Comparison of ENCODE assay signal across 8 cellular contexts in the genomic region with DNA sequence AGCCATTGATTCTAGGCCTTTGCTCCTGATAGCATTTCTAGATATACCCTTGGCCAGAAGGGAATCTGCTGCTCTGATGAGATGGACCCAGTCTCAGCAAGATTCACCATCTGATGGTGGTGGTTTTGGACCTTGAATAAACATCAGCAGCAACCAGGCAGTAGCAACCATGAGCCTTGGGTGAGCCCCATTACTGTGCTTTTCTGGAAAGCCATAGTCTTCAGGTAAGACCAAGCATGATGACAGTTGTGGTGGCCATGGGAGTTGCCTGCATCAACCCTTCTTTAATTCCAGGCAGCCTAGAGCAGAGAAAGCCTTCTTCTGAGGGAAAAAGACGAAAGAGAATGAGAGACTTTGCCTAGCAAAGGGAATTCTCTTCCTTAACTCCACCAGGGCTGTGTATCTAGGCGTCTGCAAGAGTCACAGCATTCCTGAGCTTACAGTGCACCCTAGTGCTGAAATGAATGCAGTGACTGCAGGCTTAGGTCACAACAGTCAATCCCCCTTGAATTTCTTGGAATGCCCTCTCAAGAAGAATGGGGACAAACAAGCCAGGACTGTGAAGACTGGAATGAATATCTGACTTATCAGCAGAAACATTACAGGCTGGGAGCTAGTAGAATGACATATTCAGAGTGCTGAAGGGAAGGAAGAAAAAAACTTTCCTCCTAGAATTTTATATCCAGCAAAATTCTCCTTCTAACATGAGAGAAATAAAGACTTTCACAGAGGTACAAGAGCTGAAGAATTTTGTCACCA.
DNase-seq lines count a peak whose midpoint lies in the region; ATAC-seq, FAIRE-seq and TF ChIP-seq lines count a peak whose summit lies in the region.

No MANE protein-coding gene starts in this region.

- H3K4me3 ChIP-seq in MG63 (no peak overlapping the region), astrocyte (ENCODE audit: insufficient read depth, low read depth, low read length) (no peak overlapping the region), neural progenitor cell (no peak overlapping the region)

- H4K20me1 ChIP-seq in astrocyte (ENCODE audit: insufficient read depth, low read length) (no peaks in the 10 kb centered on the region), neural progenitor cell (ENCODE audit: low read depth) (no peaks in the 10 kb centered on the region)

- H3K27ac ChIP-seq in astrocyte (ENCODE audit: low read depth, low read length) (no peak overlapping the region), neural progenitor cell (no peak overlapping the region)

- H3F3A ChIP-seq in neural progenitor cell (ENCODE audit: low read depth): peaks cover under 1% of the 10 kb centered on the region

- H3K4me3 Mint-ChIP-seq in astrocyte (ENCODE audit: unreplicated experiment) (no peak overlapping the region), neural progenitor cell (no peak overlapping the region)

- peak; percentile 62 for DNase-seq in D341Med (ENCODE audit: low spot score)
- peak; percentile 23 for DNase-seq in MG63
- DNase-seq in astrocyte (ENCODE audit: low read depth): peak; percentile 17
- DNase-seq in neural progenitor cell (ENCODE audit: low spot score): peak; percentile 88
- DNase-seq in activated T-cell treated with anti-CD3 and anti-CD28 coated beads, Interleukin-2, amount 50 U/mL, for 48 hours: no peak

- ATAC-seq in GM21529 (IDR thresholded peaks at IDR 0.05; ENCODE audit: unreplicated experiment) (peak; percentile 64), GM18517 (IDR thresholded peaks at IDR 0.05; ENCODE audit: unreplicated experiment) (no peak), HG03108 (IDR thresholded peaks at IDR 0.05; ENCODE audit: unreplicated experiment) (no peak)

- H3K4me2 ChIP-seq in astrocyte (ENCODE audit: low read length) (no peak overlapping the region), neural progenitor cell (no peak overlapping the region)

- H3K36me3 Mint-ChIP-seq in astrocyte (ENCODE audit: low read depth, unreplicated experiment) (no peaks in the 10 kb centered on the region), neural progenitor cell (no peaks in the 10 kb centered on the region)

- H2AFZ ChIP-seq in astrocyte (ENCODE audit: low read depth, low read length) (no peak overlapping the region), neural progenitor cell (replicated peaks) (peak overlapping the region; percentile 97)

- H3K4me1 ChIP-seq in astrocyte (ENCODE audit: insufficient read depth, low read length): no peaks in the 10 kb centered on the region
- peaks cover 6% of the 10 kb centered on the region for H3K4me1 ChIP-seq in neural progenitor cell

- no peaks in the 10 kb centered on the region for H3K27me3 Mint-ChIP-seq in astrocyte (ENCODE audit: low read depth, unreplicated experiment)
- H3K27me3 Mint-ChIP-seq in neural progenitor cell (ENCODE audit: insufficient read depth, low read depth): no peaks in the 10 kb centered on the region

- FAIRE-seq in astrocyte (lab: Jason Lieb, UNC): no peak

- peak; percentile 58 for TF ChIP-seq CTCF in astrocyte (IDR thresholded peaks at IDR 0.05; ENCODE audit: insufficient read depth, low read depth, low read length)
- peak; percentile 79 for TF ChIP-seq CTCF in neural progenitor cell (IDR thresholded peaks at IDR 0.05)

- H3K9ac ChIP-seq in astrocyte (ENCODE audit: low read length) (no peak overlapping the region), neural progenitor cell (no peak overlapping the region)

- no peaks in the 10 kb centered on the region for H3K27me3 ChIP-seq in MG63
- no peaks in the 10 kb centered on the region for H3K27me3 ChIP-seq in astrocyte (ENCODE audit: insufficient read depth, low read length)
- H3K27me3 ChIP-seq in neural progenitor cell: no peaks in the 10 kb centered on the region

- no peaks in the 10 kb centered on the region for H3K9me3 ChIP-seq in MG63
- no peaks in the 10 kb centered on the region for H3K9me3 ChIP-seq in astrocyte (ENCODE audit: insufficient read depth, low read depth, low read length)
- no peaks in the 10 kb centered on the region for H3K9me3 ChIP-seq in neural progenitor cell (ENCODE audit: low read depth)

- no peaks in the 10 kb centered on the region for H3K36me3 ChIP-seq in MG63
- H3K36me3 ChIP-seq in astrocyte (ENCODE audit: insufficient read depth, low read length): no peaks in the 10 kb centered on the region
- H3K36me3 ChIP-seq in neural progenitor cell: no peaks in the 10 kb centered on the region

- no peak overlapping the region for H3K27ac Mint-ChIP-seq in astrocyte (ENCODE audit: unreplicated experiment)
- no peak overlapping the region for H3K27ac Mint-ChIP-seq in neural progenitor cell

- H3K79me2 ChIP-seq in astrocyte (ENCODE audit: insufficient read depth, low read length) (no peaks in the 10 kb centered on the region), neural progenitor cell (ENCODE audit: low read depth) (no peaks in the 10 kb centered on the region)

- no peaks in the 10 kb centered on the region for H3K9me3 Mint-ChIP-seq in astrocyte (ENCODE audit: unreplicated experiment)
- no peaks in the 10 kb centered on the region for H3K9me3 Mint-ChIP-seq in neural progenitor cell

- H3K4me1 Mint-ChIP-seq in astrocyte (ENCODE audit: low read depth, unreplicated experiment) (no peaks in the 10 kb centered on the region), neural progenitor cell (no peaks in the 10 kb centered on the region)

Comparison
In these comparisons a context has a peak if more than half of its experiments do, and no peak if none do; other contexts are left out.
1. DNase-seq: peak in D341Med (single experiment), MG63 (single experiment), astrocyte (single experiment) and neural progenitor cell (single experiment); none in activated T-cell treated with anti-CD3 and anti-CD28 coated beads, Interleukin-2, amount 50 U/mL, for 48 hours (0 of 2).